10 cellular contexts compared by ENCODE assay signal in the genomic region with DNA sequence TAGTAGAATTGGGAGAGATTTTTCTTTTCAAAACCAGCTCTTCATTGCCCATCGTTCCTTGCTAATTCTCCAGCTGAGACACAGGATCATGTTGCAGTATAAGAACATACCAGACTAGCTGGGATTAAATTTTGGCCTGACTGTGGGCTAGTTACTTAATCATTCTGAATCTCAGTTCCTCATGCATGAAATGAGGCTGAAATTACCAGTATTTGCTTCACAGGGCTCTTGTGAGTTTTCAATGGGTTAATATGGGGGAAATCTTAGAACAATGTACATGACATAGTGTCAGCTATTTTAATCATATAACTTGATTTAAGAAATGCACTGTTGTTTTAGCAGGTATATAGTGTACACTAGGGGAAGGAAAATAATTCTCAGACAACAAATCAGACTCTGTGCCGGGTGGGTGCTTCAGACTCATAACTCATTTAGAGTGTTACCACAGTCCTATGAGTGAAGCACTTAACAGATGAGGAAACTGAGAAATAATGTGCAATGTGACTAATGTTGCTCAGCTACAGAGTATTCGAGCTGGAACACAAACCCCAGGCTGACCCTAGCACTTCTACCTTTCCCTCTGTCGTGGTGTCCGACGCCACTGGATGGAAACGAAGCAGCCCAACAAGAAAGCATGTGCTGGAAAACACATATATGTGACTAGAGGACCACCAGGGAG.
DNase-seq lines count a peak whose midpoint lies in the region; ATAC-seq and TF ChIP-seq lines count a peak whose summit lies in the region.
"Had no signal": no experiment of that assay in that cellular context is flagged by ENCODE, and none has a peak within 500 bp of the region (broad histone marks: within the 10 kb centered on the region; RNA-seq: fewer than 3 reads in every experiment).

No MANE protein-coding gene starts in this region.

- H3K4me3 ChIP-seq in HL-60 (replicated peaks; ENCODE audit: insufficient read depth, low read length), result no peak overlapping the region
- H3K4me3 ChIP-seq in spleen, result no peak overlapping the region

- H3K27me3 Mint-ChIP-seq in naive B cell, result no peaks in the 10 kb centered on the region
- H3K27me3 Mint-ChIP-seq: activated naive CD4-positive, alpha-beta T cell treated with anti-CD3 and anti-CD28 coated beads, Interleukin-2, amount 50 U/mL, for 24 hours had no signal

- peak overlapping the region in 4 of 6 donors; percentile 11 to 86 (median 68) for H3K27ac Mint-ChIP-seq in naive B cell
- H3K27ac Mint-ChIP-seq: activated naive CD4-positive, alpha-beta T cell treated with anti-CD3 and anti-CD28 coated beads, Interleukin-2, amount 50 U/mL, for 24 hours had no signal

- TF ChIP-seq POLR2A in spleen (IDR thresholded peaks at IDR 0.05), result no peak

- H3K4me1 ChIP-seq in spleen, result peaks cover 9 to 63% (median 38%) of the 10 kb centered on the region in 6 donors

- H3K9me3 ChIP-seq in spleen, result no peaks in the 10 kb centered on the region

- 56 to 72% (median 66%) methylated on average over 7 of the region's 7 CpGs for WGBS in spleen, 5 donors

- peak; percentile 47 for ATAC-seq in GM18870 (IDR thresholded peaks at IDR 0.05; ENCODE audit: unreplicated experiment)
- peak; percentile 47 for ATAC-seq in GM21786 (IDR thresholded peaks at IDR 0.05; ENCODE audit: unreplicated experiment)
- peak in 1 of 2 donors; percentile 22 for ATAC-seq in naive B cell (ENCODE audit: low read depth in 2 of 2)
- ATAC-seq: Panc1 had no signal

- intact Hi-C loops in spleen (cut with DNase I; ENCODE audit: low total_unique reads), result no loop called here

- no peaks in the 10 kb centered on the region for H3K9me3 Mint-ChIP-seq in naive B cell
- H3K9me3 Mint-ChIP-seq: activated naive CD4-positive, alpha-beta T cell treated with anti-CD3 and anti-CD28 coated beads, Interleukin-2, amount 50 U/mL, for 24 hours had no signal

- no peaks in the 10 kb centered on the region for H3K36me3 Mint-ChIP-seq in naive B cell
- H3K36me3 Mint-ChIP-seq: activated naive CD4-positive, alpha-beta T cell treated with anti-CD3 and anti-CD28 coated beads, Interleukin-2, amount 50 U/mL, for 24 hours had no signal

- DNase-seq in HL-60 (ENCODE audit: low read depth in 1 of 2, low spot score in 1 of 2) (peak; percentile 36 to 77), naive B cell (no peak), spleen (no peak), COLO668 (lab: John Stamatoyannopoulos, UW; ENCODE audit: unreplicated experiment) (no peak), NCI-H1417 treated with DMSO at 0.1 percent for 48 hours (lab: John Stamatoyannopoulos, UW) (no peak), dedifferentiated amniotic fluid mesenchymal stem cell (ENCODE audit: extremely low spot score) (no peak)

- H3K27me3 ChIP-seq in HL-60 (ENCODE audit: insufficient read depth, poor library complexity, severe bottlenecking) (no peaks in the 10 kb centered on the region), spleen (replicated peaks in 1 of 7) (no peaks in the 10 kb centered on the region)

- peak overlapping the region; percentile 95 for H3K27ac ChIP-seq in HL-60 (replicated peaks)
- H3K27ac ChIP-seq in spleen, result peak overlapping the region in 4 of 8 donors; percentile 24 to 74 (median 61)

- H3K4me1 Mint-ChIP-seq in naive B cell, result peaks cover 53 to 66% (median 61%) of the 10 kb centered on the region in 3 donors

- H3K4me3 Mint-ChIP-seq in naive B cell, result peak overlapping the region in 1 of 8 donors; percentile 12
- H3K4me3 Mint-ChIP-seq: activated naive CD4-positive, alpha-beta T cell treated with anti-CD3 and anti-CD28 coated beads, Interleukin-2, amount 50 U/mL, for 24 hours had no signal

- TF ChIP-seq CTCF in HL-60 (IDR thresholded peaks at IDR 0.05; ENCODE audit: insufficient read depth, low read length), result no peak
- no peak for TF ChIP-seq CTCF in spleen (IDR thresholded peaks at IDR 0.05 in 8 of 11, conservative IDR thresholded peaks at IDR 0.05 in 3 of 11)

- H3K36me3 ChIP-seq in spleen, result no peaks in the 10 kb centered on the region

Comparison
In these comparisons a context has a peak if more than half of its experiments do, and no peak if none do; other contexts are left out.
1. DNase-seq: peak in HL-60 (2 of 2); none in naive B cell (single experiment), spleen (single experiment), COLO668 (single experiment), NCI-H1417 treated with DMSO at 0.1 percent for 48 hours (single experiment) and dedifferentiated amniotic fluid mesenchymal stem cell (single experiment).